Comparison of ENCODE assay signal across 8 cellular contexts in genomic region chr22:38696606-38697005, GRCh38. TPM values are rescaled to one million over a fixed set of nuclear protein-coding genes. Genes with fewer than 3 reads are reported as not detected.
DNase-seq lines count a peak whose midpoint lies in the region; ATAC-seq, FAIRE-seq and TF ChIP-seq lines count a peak whose summit lies in the region.

No MANE protein-coding gene starts in this region.

- no peaks in the 10 kb centered on the region for H3K9me1 ChIP-seq in keratinocyte (ENCODE audit: control insufficient read depth, extremely low read depth, insufficient read depth, low read length)

- no peaks in the 10 kb centered on the region for H3K9me3 Mint-ChIP-seq in activated naive CD8-positive, alpha-beta T cell (ENCODE audit: low read depth)

- peak; percentile 95 for FAIRE-seq in keratinocyte (lab: Jason Lieb, UNC)

- H3K36me3 ChIP-seq in MG63 (peaks cover 52% of the 10 kb centered on the region), keratinocyte (ENCODE audit: control insufficient read depth in 2 of 2, extremely low read depth in 1 of 2, insufficient read depth in 2 of 2, low read length in 2 of 2) (peaks cover 5 to 15% of the 10 kb centered on the region in 2 experiments)

- H4K20me1 ChIP-seq in keratinocyte (ENCODE audit: control insufficient read depth, extremely low read depth, insufficient read depth, low read length), result no peaks in the 10 kb centered on the region

- peaks cover 43% of the 10 kb centered on the region for H3K4me1 ChIP-seq in keratinocyte (ENCODE audit: control insufficient read depth, extremely low read depth, insufficient read depth, low read length)

- DNase-seq in AG10803 (ENCODE audit: low read depth), result peak; percentile 75
- peak; percentile 70 for DNase-seq in MG63
- peak; percentile 83 for DNase-seq in keratinocyte (ENCODE audit: low read depth, low spot score)
- DNase-seq in stimulated activated CD8-positive, alpha-beta memory T cell treated with anti-CD3 and anti-CD28 coated beads, Interleukin-15, amount 100 ng/mL, for 48 hours (ENCODE audit: low read depth in 2 of 2), result peak; percentile 20 to 21
- no peak for DNase-seq in hippocampal formation (lab: John Stamatoyannopoulos, UW)

- H3K4me2 ChIP-seq in keratinocyte (ENCODE audit: control insufficient read depth, extremely low read depth, insufficient read depth, low read depth, low read length), result peak overlapping the region; percentile 89

- H3K79me2 ChIP-seq in keratinocyte (ENCODE audit: control insufficient read depth, insufficient read depth, low read length), result peaks cover 71% of the 10 kb centered on the region

- H3K27me3 ChIP-seq in MG63, result no peaks in the 10 kb centered on the region
- H3K27me3 ChIP-seq in keratinocyte (ENCODE audit: control insufficient read depth, extremely low read depth, insufficient read depth, low read length), result no peaks in the 10 kb centered on the region

- H3K9me3 ChIP-seq in MG63 (no peaks in the 10 kb centered on the region), keratinocyte (ENCODE audit: control insufficient read depth, low read depth, low read length) (no peaks in the 10 kb centered on the region)

- peak overlapping the region; percentile 54 for H3K9ac ChIP-seq in keratinocyte (ENCODE audit: control insufficient read depth, extremely low read depth, insufficient read depth, low read length)

- ATAC-seq in GM19452 (IDR thresholded peaks at IDR 0.05; ENCODE audit: unreplicated experiment), result no peak
- no peak for ATAC-seq in HG03159 (IDR thresholded peaks at IDR 0.05; ENCODE audit: unreplicated experiment)

- no peak overlapping the region for H2AFZ ChIP-seq in keratinocyte (ENCODE audit: control insufficient read depth, low read length)

- H3K36me3 Mint-ChIP-seq in activated naive CD8-positive, alpha-beta T cell, result peaks cover 12% of the 10 kb centered on the region

- peak overlapping the region; percentile 90 for H3K27ac Mint-ChIP-seq in activated naive CD8-positive, alpha-beta T cell

- no peaks in the 10 kb centered on the region for H3K27me3 Mint-ChIP-seq in activated naive CD8-positive, alpha-beta T cell

- H3K4me3 Mint-ChIP-seq in activated naive CD8-positive, alpha-beta T cell, result peak overlapping the region; percentile 94

- peaks cover 59% of the 10 kb centered on the region for H3K4me1 Mint-ChIP-seq in activated naive CD8-positive, alpha-beta T cell (ENCODE audit: low read depth)

- TF ChIP-seq CTCF in AG10803 (conservative IDR thresholded peaks at IDR 0.05; ENCODE audit: low read length) (no peak), keratinocyte (optimal IDR thresholded peaks at IDR 0.05 in 1 of 3, IDR thresholded peaks at IDR 0.05 in 1 of 3, conservative IDR thresholded peaks at IDR 0.05 in 1 of 3; ENCODE audit: extremely low read depth in 1 of 3, insufficient read depth in 2 of 3, low read length in 3 of 3) (no peak)

- H3K4me3 ChIP-seq in AG10803 (ENCODE audit: low read length) (no peak overlapping the region), MG63 (0 out of 2 replicates have a peak overlapping the region, but pooled peaks have one; percentile 6), keratinocyte (ENCODE audit: control insufficient read depth in 2 of 3, extremely low read depth in 1 of 3, insufficient read depth in 2 of 3, low read depth in 1 of 3, low read length in 3 of 3) (peak overlapping the region in 2 of 3 experiments; percentile 1 to 81)

- dilution Hi-C loops in keratinocyte (cut with MboI; ENCODE audit: extremely low pct_ligation_motif_present, low sequenced_read_pairs), result no loop called here

- peak overlapping the region; percentile 83 for H3K27ac ChIP-seq in keratinocyte (ENCODE audit: control insufficient read depth, insufficient read depth, low read length)

RNA-seq across cellular contexts. Expression of gene JOSD1, which starts 4.1 kb away (rescaled TPM):
- 47.5 and 113 TPM in 2 replicates for total RNA-seq in MG63 (2014; rRNA removed; shearing (Covaris generic); ENCODE audit: low replicate concordance)
- polyA plus RNA-seq in keratinocyte, result 23.8 to 40.7 TPM (median 32.6 TPM) in 3 replicates
- polyA plus RNA-seq in keratinocyte (2011; ENCODE audit: low read depth), result 6.0 TPM
- polyA plus RNA-seq in keratinocyte (2011; cell fraction: cytosol; rRNA removed), result 29.7 and 32.1 TPM in 2 replicates
- polyA plus RNA-seq in keratinocyte (2011; cell fraction: nucleus; rRNA removed), result 39.0 and 39.2 TPM in 2 replicates
- 20.6 and 34.6 TPM in 2 replicates for polyA plus RNA-seq in keratinocyte (2012; ENCODE audit: low replicate concordance)
- 23.5 to 56.9 TPM (median 33.5 TPM) in 3 replicates for polyA minus RNA-seq in keratinocyte
- 38.6 TPM for polyA minus RNA-seq in keratinocyte (2011; cell fraction: cytosol; rRNA and poly(A)+ RNA removed)
- polyA minus RNA-seq in keratinocyte (2011; cell fraction: nucleus; rRNA and poly(A)+ RNA removed), result 19.1 and 31.5 TPM in 2 replicates

RNA-seq across cellular contexts. Expression of gene GTPBP1, which starts 9.1 kb away (rescaled TPM):
- total RNA-seq in MG63 (2014; rRNA removed; shearing (Covaris generic); ENCODE audit: low replicate concordance), result 19.4 and 22.0 TPM in 2 replicates
- polyA plus RNA-seq in keratinocyte, result 9.7 to 19.8 TPM (median 16.3 TPM) in 3 replicates
- polyA plus RNA-seq in keratinocyte (2011; ENCODE audit: low read depth), result 28.5 TPM
- 7.8 and 12.9 TPM in 2 replicates for polyA plus RNA-seq in keratinocyte (2011; cell fraction: cytosol; rRNA removed)
- 28.5 and 32.0 TPM in 2 replicates for polyA plus RNA-seq in keratinocyte (2011; cell fraction: nucleus; rRNA removed)
- 15.9 and 21.3 TPM in 2 replicates for polyA plus RNA-seq in keratinocyte (2012; ENCODE audit: low replicate concordance)
- polyA minus RNA-seq in keratinocyte, result 26.2 to 57.6 TPM (median 36.7 TPM) in 3 replicates
- 16.3 TPM for polyA minus RNA-seq in keratinocyte (2011; cell fraction: cytosol; rRNA and poly(A)+ RNA removed)
- polyA minus RNA-seq in keratinocyte (2011; cell fraction: nucleus; rRNA and poly(A)+ RNA removed), result 19.1 and 20.2 TPM in 2 replicates

RNA-seq across cellular contexts. Expression of gene TOMM22, which starts 14.8 kb away (rescaled TPM):
- 110 and 257 TPM in 2 replicates for total RNA-seq in MG63 (2014; rRNA removed; shearing (Covaris generic); ENCODE audit: low replicate concordance)
- polyA plus RNA-seq in keratinocyte, result 45.3 to 85.6 TPM (median 81.8 TPM) in 3 replicates
- polyA plus RNA-seq in keratinocyte (2011; ENCODE audit: low read depth), result 22.0 TPM
- 55.9 and 94.3 TPM in 2 replicates for polyA plus RNA-seq in keratinocyte (2011; cell fraction: cytosol; rRNA removed)
- polyA plus RNA-seq in keratinocyte (2011; cell fraction: nucleus; rRNA removed), result 23.1 and 24.1 TPM in 2 replicates
- 48.1 and 71.8 TPM in 2 replicates for polyA plus RNA-seq in keratinocyte (2012; ENCODE audit: low replicate concordance)
- polyA minus RNA-seq in keratinocyte, result 20.3 to 50.9 TPM (median 35.2 TPM) in 3 replicates
- 41.4 TPM for polyA minus RNA-seq in keratinocyte (2011; cell fraction: cytosol; rRNA and poly(A)+ RNA removed)
- polyA minus RNA-seq in keratinocyte (2011; cell fraction: nucleus; rRNA and poly(A)+ RNA removed), result 5.1 and 9.5 TPM in 2 replicates

RNA-seq across cellular contexts. Expression of gene CBY1, which starts 40.2 kb away (rescaled TPM):
- 29.5 and 33.8 TPM in 2 replicates for total RNA-seq in MG63 (2014; rRNA removed; shearing (Covaris generic); ENCODE audit: low replicate concordance)
- polyA plus RNA-seq in keratinocyte, result 39.5 to 45.0 TPM (median 40.3 TPM) in 3 replicates
- polyA plus RNA-seq in keratinocyte (2011; ENCODE audit: low read depth), result 18.5 TPM
- 30.3 and 34.5 TPM in 2 replicates for polyA plus RNA-seq in keratinocyte (2011; cell fraction: cytosol; rRNA removed)
- polyA plus RNA-seq in keratinocyte (2011; cell fraction: nucleus; rRNA removed), result 24.3 and 24.5 TPM in 2 replicates
- polyA plus RNA-seq in keratinocyte (2012; ENCODE audit: low replicate concordance), result 21.4 and 36.6 TPM in 2 replicates
- 11.8 to 24.6 TPM (median 16.6 TPM) in 3 replicates for polyA minus RNA-seq in keratinocyte
- 7.9 TPM for polyA minus RNA-seq in keratinocyte (2011; cell fraction: cytosol; rRNA and poly(A)+ RNA removed)
- polyA minus RNA-seq in keratinocyte (2011; cell fraction: nucleus; rRNA and poly(A)+ RNA removed), result 5.1 and 12.6 TPM in 2 replicates

RNA-seq across cellular contexts. Expression of gene FAM227A, which starts 40.4 kb away (rescaled TPM):
- total RNA-seq in MG63 (2014; rRNA removed; shearing (Covaris generic); ENCODE audit: low replicate concordance), result 0.33 TPM in 1 of 2 replicates, not detected in the other
- 0.54 to 1.1 TPM (median 0.94 TPM) in 3 replicates for polyA plus RNA-seq in keratinocyte
- polyA plus RNA-seq in keratinocyte (2011; ENCODE audit: low read depth), result 0.31 TPM
- 0.12 and 0.17 TPM in 2 replicates for polyA plus RNA-seq in keratinocyte (2011; cell fraction: cytosol; rRNA removed)
- polyA plus RNA-seq in keratinocyte (2011; cell fraction: nucleus; rRNA removed), result 4.1 and 6.7 TPM in 2 replicates
- 0.18 and 0.42 TPM in 2 replicates for polyA plus RNA-seq in keratinocyte (2012; ENCODE audit: low replicate concordance)
- 0.40 to 7.9 TPM in 2 of 3 replicates, not detected in the other for polyA minus RNA-seq in keratinocyte
- not detected for polyA minus RNA-seq in keratinocyte (2011; cell fraction: cytosol; rRNA and poly(A)+ RNA removed)
- polyA minus RNA-seq in keratinocyte (2011; cell fraction: nucleus; rRNA and poly(A)+ RNA removed), result 1.5 and 3.5 TPM in 2 replicates

Comparison
In these comparisons a context has a peak if more than half of its experiments do, and no peak if none do; other contexts are left out.
1. DNase-seq: peak in AG10803 (single experiment), MG63 (single experiment), keratinocyte (single experiment) and stimulated activated CD8-positive, alpha-beta memory T cell treated with anti-CD3 and anti-CD28 coated beads, Interleukin-15, amount 100 ng/mL, for 48 hours (2 of 2); none in hippocampal formation (0 of 2).